ENCODE assay signal across 8 cellular contexts in genomic region chr1:161749509-161750407, GRCh38. TPM values are rescaled to one million over a fixed set of nuclear protein-coding genes. Genes with fewer than 3 reads are reported as not detected.
DNase-seq lines count a peak whose midpoint lies in the region; ATAC-seq, FAIRE-seq and TF ChIP-seq lines count a peak whose summit lies in the region.

TSS of gene DUSP12 (plus strand) at chr1:161749786. CDS start at chr1:161749802, 16 bp downstream.

- peaks cover 5% of the 10 kb centered on the region for H3K36me3 Mint-ChIP-seq in T-helper 17 cell (ENCODE audit: low read depth)

- peaks cover 22% of the 10 kb centered on the region for H3K4me1 Mint-ChIP-seq in T-helper 17 cell

- under 1% methylated on average over 61 of the region's 65 CpGs for WGBS in prostate gland

- H3K27me3 ChIP-seq in left ventricle myocardium inferior (ENCODE audit: low read depth) (peaks cover 6% of the 10 kb centered on the region), prostate gland (replicated peaks; ENCODE audit: insufficient read depth) (no peaks in the 10 kb centered on the region)

- peak within 1 kb of the TSS; percentile 95 for H3K27ac Mint-ChIP-seq in T-helper 17 cell

- no peaks in the 10 kb centered on the region for H3K9me3 ChIP-seq in T-helper 17 cell (ENCODE audit: control insufficient read depth, low read length, poor library complexity, severe bottlenecking)
- no peaks in the 10 kb centered on the region for H3K9me3 ChIP-seq in left ventricle myocardium inferior (replicated peaks)
- no peaks in the 10 kb centered on the region for H3K9me3 ChIP-seq in prostate gland

- FAIRE-seq in urothelium cell line (lab: Jason Lieb, UNC), result no peak

- H3K36me3 ChIP-seq in left ventricle myocardium inferior, result peaks cover 35% of the 10 kb centered on the region
- H3K36me3 ChIP-seq in prostate gland, result peaks cover 0 to 3% of the 10 kb centered on the region in 2 donors

- intact Hi-C loops in left ventricle myocardium inferior (cut with micrococcal nuclease), result loop anchor here (10.0 kb wide), 1 partner anchor 265 kb away; no protein-coding TSS in a partner anchor
- intact Hi-C loops in prostate gland (cut with DNase I), result no loop called here

- H3K27ac ChIP-seq in left ventricle myocardium inferior (replicated peaks) (peak within 1 kb of the TSS; percentile 95), prostate gland (peak within 1 kb of the TSS; percentile 81 to 85)

- H3K4me3 ChIP-seq in left ventricle myocardium inferior (peak within 1 kb of the TSS; percentile 91), prostate gland (peak within 1 kb of the TSS; percentile 67 to 72)

- TF ChIP-seq POLR2A in prostate gland (IDR thresholded peaks at IDR 0.05), result peak; percentile 33

- in situ Hi-C loops in GM13976 (cut with MboI; ENCODE audit: low sequenced_read_pairs, unreplicated experiment), result loop anchor here (10.0 to 25.0 kb wide), 2 partner anchors 112 to 265 kb away; partner anchors contain the start of gene FCGR3B

- DNase-seq in GM13976 (ENCODE audit: low spot score), result peak; percentile 90
- DNase-seq in NCI-H146 treated with DMSO at 0.1 percent for 48 hours (lab: John Stamatoyannopoulos, UW; ENCODE audit: unreplicated experiment), result peak; percentile 92
- peak; percentile 65 to 82 (median 71) for DNase-seq in T-helper 17 cell
- peak; percentile 26 to 94 (median 87) for DNase-seq in amygdala (lab: John Stamatoyannopoulos, UW)
- DNase-seq in left ventricle myocardium inferior, result peak; percentile 95
- DNase-seq in prostate gland (ENCODE audit: low spot score), result peak; percentile 87
- DNase-seq in urothelium cell line (ENCODE audit: low spot score), result peak; percentile 96

- ATAC-seq in HG02852 (IDR thresholded peaks at IDR 0.05; ENCODE audit: unreplicated experiment) (peak; percentile 93), T-helper 17 cell (peak; percentile 99)

- H3K4me1 ChIP-seq in left ventricle myocardium inferior (peaks cover 28% of the 10 kb centered on the region), prostate gland (replicated peaks) (no peaks in the 10 kb centered on the region)

- peak within 1 kb of the TSS; percentile 98 for H3K4me3 Mint-ChIP-seq in T-helper 17 cell

- peaks cover 16% of the 10 kb centered on the region for H3K27me3 Mint-ChIP-seq in T-helper 17 cell

- peak; percentile 53 for TF ChIP-seq CTCF in GM13976 (IDR thresholded peaks at IDR 0.05; ENCODE audit: borderline replicate concordance, control extremely low read depth, extremely low read depth, insufficient read depth, missing control alignments)
- TF ChIP-seq CTCF in left ventricle myocardium inferior (IDR thresholded peaks at IDR 0.05; ENCODE audit: borderline replicate concordance), result no peak
- TF ChIP-seq CTCF in prostate gland (IDR thresholded peaks at IDR 0.05), result peak in 1 of 4 experiments; percentile 4

RNA-seq across cellular contexts. Expression of gene DUSP12, which starts in this region (rescaled TPM):
- total RNA-seq in T-helper 17 cell (10 to 100 TPM; 17.2 to 24.8 TPM), left ventricle myocardium inferior (8.4 TPM), prostate gland (10 to 100 TPM; 34.4 to 35.6 TPM)

Comparison
In these comparisons a context has a peak if more than half of its experiments do, and no peak if none do; other contexts are left out.
1. Peak in every context shown above with its lines: DNase-seq, ATAC-seq, H3K4me3 ChIP-seq and H3K27ac ChIP-seq.